1 cellular context compared by ENCODE assay signal in the genomic region with DNA sequence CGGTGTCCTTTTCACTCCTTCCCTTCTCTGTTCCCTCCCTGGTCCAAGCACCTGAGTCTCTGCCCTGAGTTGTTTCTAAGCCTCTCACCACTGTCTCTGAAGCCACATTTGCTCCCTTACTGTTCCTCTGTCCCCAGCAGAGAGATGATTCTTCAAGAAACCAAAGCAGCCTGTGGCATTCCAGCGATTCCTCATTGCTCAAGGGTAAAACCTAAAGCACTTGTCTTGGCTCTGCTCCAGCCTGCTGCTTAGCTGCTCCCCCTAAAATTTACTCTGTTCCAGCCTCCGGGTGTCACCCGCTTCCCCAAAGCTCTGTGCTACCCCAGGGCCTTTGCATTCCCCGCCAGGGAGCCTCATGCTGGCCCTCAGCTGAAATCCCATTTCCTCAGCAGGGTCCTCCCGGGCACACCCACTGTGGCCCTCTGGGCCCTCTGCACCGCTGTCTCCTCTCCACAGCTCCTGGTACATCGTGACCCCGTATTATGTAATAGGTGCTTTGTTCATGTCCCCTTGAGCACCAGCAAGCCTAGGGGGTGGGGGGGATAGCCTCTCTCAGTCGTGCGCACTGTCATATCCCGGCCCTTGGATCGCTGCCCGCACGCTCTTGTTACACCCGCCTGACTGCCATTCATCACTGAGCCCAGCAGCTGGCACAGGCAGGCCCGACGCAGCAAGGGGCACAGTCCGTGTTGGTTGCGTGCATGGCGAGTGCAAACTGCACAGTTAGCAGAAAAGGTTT.
TF ChIP-seq lines count a peak whose summit lies in the region.

No MANE protein-coding gene starts in this region.

TF ChIP-seq in SK-N-SH, 30 proteins besides CTCF, POLR2A, EP300 and RAD21 (continued from another document):
- TF ChIP-seq, protein P1, sequence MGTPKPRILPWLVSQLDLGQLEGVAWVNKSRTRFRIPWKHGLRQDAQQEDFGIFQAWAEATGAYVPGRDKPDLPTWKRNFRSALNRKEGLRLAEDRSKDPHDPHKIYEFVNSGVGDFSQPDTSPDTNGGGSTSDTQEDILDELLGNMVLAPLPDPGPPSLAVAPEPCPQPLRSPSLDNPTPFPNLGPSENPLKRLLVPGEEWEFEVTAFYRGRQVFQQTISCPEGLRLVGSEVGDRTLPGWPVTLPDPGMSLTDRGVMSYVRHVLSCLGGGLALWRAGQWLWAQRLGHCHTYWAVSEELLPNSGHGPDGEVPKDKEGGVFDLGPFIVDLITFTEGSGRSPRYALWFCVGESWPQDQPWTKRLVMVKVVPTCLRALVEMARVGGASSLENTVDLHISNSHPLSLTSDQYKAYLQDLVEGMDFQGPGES (IDR thresholded peaks at IDR 0.05; ENCODE audit: low read depth, low read length) = no peak
- TF ChIP-seq, protein P2, sequence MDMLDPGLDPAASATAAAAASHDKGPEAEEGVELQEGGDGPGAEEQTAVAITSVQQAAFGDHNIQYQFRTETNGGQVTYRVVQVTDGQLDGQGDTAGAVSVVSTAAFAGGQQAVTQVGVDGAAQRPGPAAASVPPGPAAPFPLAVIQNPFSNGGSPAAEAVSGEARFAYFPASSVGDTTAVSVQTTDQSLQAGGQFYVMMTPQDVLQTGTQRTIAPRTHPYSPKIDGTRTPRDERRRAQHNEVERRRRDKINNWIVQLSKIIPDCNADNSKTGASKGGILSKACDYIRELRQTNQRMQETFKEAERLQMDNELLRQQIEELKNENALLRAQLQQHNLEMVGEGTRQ (IDR thresholded peaks at IDR 0.05; ENCODE audit: borderline replicate concordance, low read depth, low read length) = no peak
- TF ChIP-seq EZH2phosphoT487 (IDR thresholded peaks at IDR 0.05; ENCODE audit: borderline replicate concordance, low read depth) (no peak), JUND (IDR thresholded peaks at IDR 0.05) (no peak), SIN3A (IDR thresholded peaks at IDR 0.05; ENCODE audit: borderline replicate concordance, low read depth, low read length) (no peak), TEAD4 (IDR thresholded peaks at IDR 0.05; ENCODE audit: borderline replicate concordance, insufficient read depth) (no peak)
